39 cellular contexts compared by ENCODE assay signal in genomic region chr6:77962070-77962469, GRCh38.
"Had no signal": no experiment of that assay in that cellular context is flagged by ENCODE, and none has a peak within 500 bp of the region (broad histone marks: within the 10 kb centered on the region; RNA-seq: fewer than 3 reads in every experiment).

No MANE protein-coding gene starts in this region.

- DNase-seq: activated effector memory CD4-positive, alpha-beta T cell treated with anti-CD3 and anti-CD28 coated beads, Interleukin-2, amount 50 U/mL, for 16 hours; activated effector memory CD4-positive, alpha-beta T cell treated with Interleukin-2 at 50 U/mL for 16 hours; activated gamma-delta T cell; activated gamma-delta T cell treated with Interleukin-2 at 50 U/mL for 16 hours; activated naive CD4-positive, alpha-beta T cell; activated naive CD4-positive, alpha-beta T cell treated with anti-CD3 and anti-CD28 coated beads for 36 hours; activated naive CD4-positive, alpha-beta T cell treated with anti-CD3 and anti-CD28 coated beads, Interleukin-2, amount 10 ng/mL, durations not matched to agents 7 days and 5 days; activated naive CD4-positive, alpha-beta T cell treated with anti-CD3 and anti-CD28 coated beads, Interleukin-2, amount 50 U/mL, for 16 hours; activated naive CD4-positive, alpha-beta T cell treated with Interleukin-2 at 50 U/mL for 16 hours; activated naive CD8-positive, alpha-beta T cell treated with anti-CD3 and anti-CD28 coated beads for 36 hours; activated naive CD8-positive, alpha-beta T cell treated with anti-CD3 and anti-CD28 coated beads, Interleukin-2, amount 10 ng/mL, durations not matched to agents 7 days and 5 days; activated naive CD8-positive, alpha-beta T cell treated with anti-CD3 and anti-CD28 coated beads, Interleukin-2, amount 50 U/mL, for 24 hours; activated T-cell treated with anti-CD3 and anti-CD28 coated beads, Interleukin-2, amount 50 U/mL, for 24 hours; activated T-cell treated with anti-CD3 and anti-CD28 coated beads, Interleukin-2, amount 50 U/mL, for 4 hours; activated T-cell treated with anti-CD3 and anti-CD28 coated beads, Interleukin-2, amount 50 U/mL, for 48 hours; activated T-cell treated with anti-CD3 and anti-CD28 coated beads, Interleukin-2, amount 50 U/mL, for 72 hours; adrenal gland; amniotic stem cell; amygdala; anterior cingulate cortex; aorta; body of pancreas; brain microvascular endothelial cell; caudate nucleus; central memory CD4-positive, alpha-beta T cell; cerebellar nuclear complex had no signal

- H3K36me3 Mint-ChIP-seq: activated naive CD4-positive, alpha-beta T cell treated with anti-CD3 and anti-CD28 coated beads, Interleukin-2, amount 10 ng/mL, durations not matched to agents 7 days and 5 days; activated naive CD4-positive, alpha-beta T cell treated with anti-CD3 and anti-CD28 coated beads, Interleukin-2, amount 50 U/mL, for 24 hours; activated naive CD8-positive, alpha-beta T cell; activated naive CD8-positive, alpha-beta T cell treated with anti-CD3 and anti-CD28 coated beads for 36 hours; activated naive CD8-positive, alpha-beta T cell treated with anti-CD3 and anti-CD28 coated beads, Interleukin-2, amount 10 ng/mL, durations not matched to agents 7 days and 5 days; brain had no signal

- H3K4me3 ChIP-seq: adrenal gland, ascending aorta, body of pancreas, breast epithelium, cardiac muscle cell had no signal

- H3K36me3 ChIP-seq: adrenal gland, ascending aorta, brain microvascular endothelial cell, breast epithelium, cardiac muscle cell had no signal

- H3K27ac Mint-ChIP-seq: activated naive CD4-positive, alpha-beta T cell treated with anti-CD3 and anti-CD28 coated beads for 36 hours; activated naive CD4-positive, alpha-beta T cell treated with anti-CD3 and anti-CD28 coated beads, Interleukin-2, amount 10 ng/mL, durations not matched to agents 7 days and 5 days; activated naive CD4-positive, alpha-beta T cell treated with anti-CD3 and anti-CD28 coated beads, Interleukin-2, amount 50 U/mL, for 24 hours; activated naive CD4-positive, alpha-beta T cell treated with anti-CD3 and anti-CD28 coated beads, Interleukin-2, amount 50 U/mL, for 72 hours; activated naive CD8-positive, alpha-beta T cell; activated naive CD8-positive, alpha-beta T cell treated with anti-CD3 and anti-CD28 coated beads for 36 hours; activated naive CD8-positive, alpha-beta T cell treated with anti-CD3 and anti-CD28 coated beads, Interleukin-2, amount 10 ng/mL, durations not matched to agents 7 days and 5 days; activated naive CD8-positive, alpha-beta T cell treated with anti-CD3 and anti-CD28 coated beads, Interleukin-2, amount 50 U/mL, for 24 hours; activated T-cell treated with anti-CD3 and anti-CD28 coated beads, Interleukin-2, amount 50 U/mL, for 24 hours; activated T-cell treated with anti-CD3 and anti-CD28 coated beads, Interleukin-2, amount 50 U/mL, for 72 hours; activated T-helper 1 cell treated with anti-CD3 and anti-CD28 coated beads, Interleukin-12 subunit alpha, Interleukin-12 subunit beta, Interleukin-2, Interleukin-4 antibody, amounts not matched to agents 30 ng/mL and 10 ng/mL and 1 ng/mL, durations not matched to agents 14 hours and 24 hours and 36 hours; activated T-helper 17 cell treated with anti-CD3 and anti-CD28 coated beads, Interleukin-2, amount 50 U/mL, for 72 hours; activated T-helper 2 cell treated with anti-CD3 and anti-CD28 coated beads, Interferon-gamma antibody, Interleukin-2, Interleukin-4, amounts not matched to agents 10 μg/mL and 5 μg/mL and 100 μg/mL, durations not matched to agents 14 hours and 24 hours and 36 hours; brain had no signal

- FAIRE-seq: astrocyte, bronchial epithelial cell had no signal

- ATAC-seq: activated naive CD4-positive, alpha-beta T cell treated with anti-CD3 and anti-CD28 coated beads, Interleukin-2, amount 50 U/mL, for 72 hours; activated naive CD8-positive, alpha-beta T cell treated with anti-CD3 and anti-CD28 coated beads, Interleukin-2, amount 50 U/mL, for 24 hours; activated T-cell treated with anti-CD3 and anti-CD28 coated beads, Interleukin-2, amount 50 U/mL, for 4 hours; activated T-cell treated with anti-CD3 and anti-CD28 coated beads, Interleukin-2, amount 50 U/mL, for 72 hours; activated T-helper 17 cell treated with anti-CD3 and anti-CD28 coated beads, Interleukin-2, amount 50 U/mL, for 72 hours; body of pancreas had no signal

- H3K4me1 ChIP-seq: adrenal gland, body of pancreas, breast epithelium had no signal

- H3K4me3 Mint-ChIP-seq: activated naive CD4-positive, alpha-beta T cell treated with anti-CD3 and anti-CD28 coated beads for 36 hours; activated naive CD4-positive, alpha-beta T cell treated with anti-CD3 and anti-CD28 coated beads, Interleukin-2, amount 10 ng/mL, durations not matched to agents 7 days and 5 days; activated naive CD4-positive, alpha-beta T cell treated with anti-CD3 and anti-CD28 coated beads, Interleukin-2, amount 50 U/mL, for 24 hours; activated naive CD8-positive, alpha-beta T cell; activated naive CD8-positive, alpha-beta T cell treated with anti-CD3 and anti-CD28 coated beads for 36 hours; activated naive CD8-positive, alpha-beta T cell treated with anti-CD3 and anti-CD28 coated beads, Interleukin-2, amount 10 ng/mL, durations not matched to agents 7 days and 5 days; activated naive CD8-positive, alpha-beta T cell treated with anti-CD3 and anti-CD28 coated beads, Interleukin-2, amount 50 U/mL, for 24 hours; activated T-cell treated with anti-CD3 and anti-CD28 coated beads, Interleukin-2, amount 50 U/mL, for 24 hours; activated T-cell treated with anti-CD3 and anti-CD28 coated beads, Interleukin-2, amount 50 U/mL, for 4 hours; activated T-cell treated with anti-CD3 and anti-CD28 coated beads, Interleukin-2, amount 50 U/mL, for 72 hours; activated T-helper 1 cell treated with anti-CD3 and anti-CD28 coated beads, Interleukin-12 subunit alpha, Interleukin-12 subunit beta, Interleukin-2, Interleukin-4 antibody, amounts not matched to agents 30 ng/mL and 10 ng/mL and 1 ng/mL, durations not matched to agents 14 hours and 24 hours and 36 hours; activated T-helper 17 cell treated with anti-CD3 and anti-CD28 coated beads, Interleukin-2, amount 50 U/mL, for 72 hours; brain; central memory CD8-positive, alpha-beta T cell had no signal

- H3K27me3 ChIP-seq: adrenal gland, ascending aorta, body of pancreas, brain microvascular endothelial cell, breast epithelium, cardiac muscle cell had no signal

- H3K27ac ChIP-seq: adrenal gland, ascending aorta, body of pancreas, brain microvascular endothelial cell, breast epithelium, cardiac muscle cell had no signal

- H3K4me1 Mint-ChIP-seq: activated naive CD4-positive, alpha-beta T cell treated with anti-CD3 and anti-CD28 coated beads, Interleukin-2, amount 10 ng/mL, durations not matched to agents 7 days and 5 days; activated naive CD4-positive, alpha-beta T cell treated with anti-CD3 and anti-CD28 coated beads, Interleukin-2, amount 50 U/mL, for 24 hours; activated naive CD8-positive, alpha-beta T cell treated with anti-CD3 and anti-CD28 coated beads for 36 hours; activated naive CD8-positive, alpha-beta T cell treated with anti-CD3 and anti-CD28 coated beads, Interleukin-2, amount 10 ng/mL, durations not matched to agents 7 days and 5 days; activated naive CD8-positive, alpha-beta T cell treated with anti-CD3 and anti-CD28 coated beads, Interleukin-2, amount 50 U/mL, for 24 hours; activated T-helper 17 cell treated with anti-CD3 and anti-CD28 coated beads, Interleukin-2, amount 50 U/mL, for 72 hours; brain; central memory CD8-positive, alpha-beta T cell had no signal

- H3K9me3 ChIP-seq: adrenal gland had no signal

- H3K27me3 Mint-ChIP-seq: activated naive CD4-positive, alpha-beta T cell treated with anti-CD3 and anti-CD28 coated beads, Interleukin-2, amount 10 ng/mL, durations not matched to agents 7 days and 5 days; activated naive CD4-positive, alpha-beta T cell treated with anti-CD3 and anti-CD28 coated beads, Interleukin-2, amount 50 U/mL, for 24 hours; activated naive CD8-positive, alpha-beta T cell; activated naive CD8-positive, alpha-beta T cell treated with anti-CD3 and anti-CD28 coated beads for 36 hours; activated naive CD8-positive, alpha-beta T cell treated with anti-CD3 and anti-CD28 coated beads, Interleukin-2, amount 10 ng/mL, durations not matched to agents 7 days and 5 days; activated naive CD8-positive, alpha-beta T cell treated with anti-CD3 and anti-CD28 coated beads, Interleukin-2, amount 50 U/mL, for 24 hours; activated T-cell treated with anti-CD3 and anti-CD28 coated beads, Interleukin-2, amount 50 U/mL, for 24 hours; activated T-helper 17 cell treated with anti-CD3 and anti-CD28 coated beads, Interleukin-2, amount 50 U/mL, for 72 hours; brain; central memory CD8-positive, alpha-beta T cell had no signal
